19 cellular contexts compared by ENCODE assay signal in the genomic region with DNA sequence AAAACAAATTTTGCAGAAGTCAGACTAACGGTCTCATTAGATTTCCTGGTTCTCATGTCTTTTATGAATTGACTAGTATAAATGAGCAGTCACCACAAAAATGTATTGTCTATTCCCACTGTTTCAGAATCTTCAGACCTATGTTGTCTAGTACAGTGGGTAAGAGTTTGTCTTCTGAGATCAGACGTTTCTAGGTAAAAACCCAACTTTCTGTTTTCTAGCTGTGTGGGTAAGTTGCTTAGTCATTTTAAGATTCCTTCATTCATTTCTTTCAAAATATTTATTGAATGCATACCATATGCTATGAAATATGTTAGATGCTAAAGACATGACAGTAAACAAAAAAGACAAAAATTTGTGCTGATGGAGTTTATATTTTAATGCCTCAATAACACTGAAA.
DNase-seq lines count a peak whose midpoint lies in the region; ATAC-seq and TF ChIP-seq lines count a peak whose summit lies in the region.
"Had no signal": no experiment of that assay in that cellular context is flagged by ENCODE, and none has a peak within 500 bp of the region (broad histone marks: within the 10 kb centered on the region; RNA-seq: fewer than 3 reads in every experiment).

No MANE protein-coding gene starts in this region.

- peaks cover 5% of the 10 kb centered on the region for H3K9me3 Mint-ChIP-seq in activated CD8-positive, alpha-beta memory T cell treated with anti-CD3 and anti-CD28 coated beads, Interleukin-2, amount 10 ng/mL, durations not matched to agents 7 days and 5 days (ENCODE audit: low read depth)

- no peak overlapping the region for H3K27ac Mint-ChIP-seq in activated CD8-positive, alpha-beta memory T cell treated with anti-CD3 and anti-CD28 coated beads, Interleukin-2, amount 10 ng/mL, durations not matched to agents 7 days and 5 days
- H3K27ac Mint-ChIP-seq: CD14-positive monocyte had no signal

- no peaks in the 10 kb centered on the region for H3K36me3 Mint-ChIP-seq in activated CD8-positive, alpha-beta memory T cell treated with anti-CD3 and anti-CD28 coated beads, Interleukin-2, amount 10 ng/mL, durations not matched to agents 7 days and 5 days
- H3K36me3 Mint-ChIP-seq: CD14-positive monocyte had no signal

- DNase-seq in activated CD8-positive, alpha-beta memory T cell treated with anti-CD3 and anti-CD28 coated beads, Interleukin-2, amount 10 ng/mL, durations not matched to agents 7 days and 5 days, result no peak
- no peak for DNase-seq in activated CD8-positive, alpha-beta memory T cell treated with anti-CD3 and anti-CD28 coated beads for 24 hours
- DNase-seq in amniotic epithelial cell (ENCODE audit: low read depth), result peak; percentile 51
- DNase-seq in activated T-cell treated with anti-CD3 and anti-CD28 coated beads, Interleukin-2, amount 50 U/mL, for 1 hour, result no peak
- DNase-seq in lower leg skin (ENCODE audit: low spot score in 2 of 2), result no peak
- no peak for DNase-seq in NCI-H446 (lab: John Stamatoyannopoulos, UW)
- DNase-seq: DMS79, KG1, MV-4-11, NCI-H1417, NCI-H187, NCI-H2227 treated with DMSO at 0.1 percent for 48 hours, NCI-H524, PC-9, SIG-M5 had no signal

- CTCF ChIA-PET in activated CD8-positive, alpha-beta memory T cell treated with anti-CD3 and anti-CD28 coated beads, Interleukin-2, amount 10 ng/mL, durations not matched to agents 7 days and 5 days (lab: Charles Lee), result no interaction called here

- H3K4me1 Mint-ChIP-seq in activated CD8-positive, alpha-beta memory T cell treated with anti-CD3 and anti-CD28 coated beads, Interleukin-2, amount 10 ng/mL, durations not matched to agents 7 days and 5 days, result peaks cover 7% of the 10 kb centered on the region
- H3K4me1 Mint-ChIP-seq: CD14-positive monocyte had no signal

- H3K27me3 Mint-ChIP-seq in activated CD8-positive, alpha-beta memory T cell treated with anti-CD3 and anti-CD28 coated beads, Interleukin-2, amount 10 ng/mL, durations not matched to agents 7 days and 5 days, result no peaks in the 10 kb centered on the region

- TF ChIP-seq POLR2A in lower leg skin (IDR thresholded peaks at IDR 0.05), result no peak

- 70 to 73% methylated on average over 2 of the region's 2 CpGs for WGBS in lower leg skin, 2 donors

- intact Hi-C loops in lower leg skin (cut with DNase I; ENCODE audit: low total_unique reads), result no loop called here

- no peak for TF ChIP-seq CTCF in lower leg skin (IDR thresholded peaks at IDR 0.05)

- no peak overlapping the region for H3K4me3 ChIP-seq in lower leg skin (ENCODE audit: low read depth, poor library complexity, severe bottlenecking)
- H3K4me3 ChIP-seq: PC-9 had no signal

- peak; percentile 33 for ATAC-seq in activated CD8-positive, alpha-beta memory T cell treated with anti-CD3 and anti-CD28 coated beads, Interleukin-2, amount 10 ng/mL, durations not matched to agents 7 days and 5 days
- ATAC-seq in HG03039 (IDR thresholded peaks at IDR 0.05; ENCODE audit: unreplicated experiment), result peak; percentile 66
- ATAC-seq in GM18498 (IDR thresholded peaks at IDR 0.05; ENCODE audit: unreplicated experiment), result no peak
- ATAC-seq: HepG2 had no signal

- H3K4me3 Mint-ChIP-seq in activated CD8-positive, alpha-beta memory T cell treated with anti-CD3 and anti-CD28 coated beads, Interleukin-2, amount 10 ng/mL, durations not matched to agents 7 days and 5 days, result no peak overlapping the region
- H3K4me3 Mint-ChIP-seq: CD14-positive monocyte had no signal
